ENCODE assay signal across 8 cellular contexts in the genomic region with DNA sequence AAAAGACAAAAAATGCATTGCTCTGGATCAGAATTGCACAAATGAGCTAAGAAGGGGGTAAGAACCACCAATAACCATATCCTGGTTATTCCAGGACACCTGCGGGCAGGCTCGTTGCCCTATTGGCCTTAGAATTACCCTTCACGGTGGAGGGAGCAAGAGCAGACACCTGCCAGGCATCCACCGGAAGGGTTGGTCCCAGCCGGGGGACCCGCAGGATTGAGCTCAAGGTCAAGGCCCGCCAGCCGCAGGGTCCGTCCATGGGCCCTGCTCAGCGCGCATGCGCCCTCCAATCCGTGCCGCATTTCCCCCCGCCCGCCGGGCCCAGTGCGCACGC. TPM values are rescaled to one million over a fixed set of nuclear protein-coding genes. Genes with fewer than 3 reads are reported as not detected.
DNase-seq lines count a peak whose midpoint lies in the region; ATAC-seq, FAIRE-seq and TF ChIP-seq lines count a peak whose summit lies in the region.

No MANE protein-coding gene starts in this region.

- TF ChIP-seq POLR2A in breast epithelium (IDR thresholded peaks at IDR 0.05): no peak

- no peaks in the 10 kb centered on the region for H3K27me3 ChIP-seq in breast epithelium
- H3K27me3 ChIP-seq in lower lobe of right lung (ENCODE audit: low read depth): no peaks in the 10 kb centered on the region
- no peaks in the 10 kb centered on the region for H3K27me3 ChIP-seq in tibial artery

- intact Hi-C loops in breast epithelium (cut with DNase I; ENCODE audit: low total_unique reads) (loop anchor here (5.0 to 10.0 kb wide), 2 partner anchors 61 to 203 kb away; partner anchors contain the start of genes AKAP17A and ASMTL), lower lobe of right lung (cut with DNase I) (no loop called here), tibial artery (cut with DNase I; ENCODE audit: low total_unique reads) (loop anchor here (10.0 kb wide), 2 partner anchors 203 to 1077 kb away; partner anchors contain the start of genes AKAP17A and GTPBP6)

- H3K4me3 ChIP-seq in GM08714 (ENCODE audit: low read length) (peak overlapping the region; percentile 78), breast epithelium (peak overlapping the region; percentile 86 to 99 (median 97)), lower lobe of right lung (peak overlapping the region; percentile 81), tibial artery (peak overlapping the region; percentile 89 to 92)

- peak; percentile 99 for FAIRE-seq in HTR-8/SVneo (lab: Jason Lieb, UNC)

- ATAC-seq in lower lobe of right lung (no peak), HG03135 (IDR thresholded peaks at IDR 0.05; ENCODE audit: unreplicated experiment) (no peak)

- no peak for TF ChIP-seq CTCF in breast epithelium (IDR thresholded peaks at IDR 0.05)
- TF ChIP-seq CTCF in lower lobe of right lung (IDR thresholded peaks at IDR 0.05): no peak
- TF ChIP-seq CTCF in tibial artery (IDR thresholded peaks at IDR 0.05): no peak

- peaks cover 0 to 9% of the 10 kb centered on the region in 2 donors for H3K4me1 ChIP-seq in breast epithelium
- H3K4me1 ChIP-seq in lower lobe of right lung: peaks cover 42% of the 10 kb centered on the region
- H3K4me1 ChIP-seq in tibial artery: peaks cover 0 to 54% (median 43%) of the 10 kb centered on the region in 4 donors

- peak overlapping the region; percentile 97 to 99 for H3K27ac ChIP-seq in breast epithelium
- peak overlapping the region; percentile 99 for H3K27ac ChIP-seq in lower lobe of right lung
- H3K27ac ChIP-seq in tibial artery: peak overlapping the region; percentile 97 to 98

- DNase-seq in HTR-8/SVneo (ENCODE audit: insufficient read length, low spot score): peak; percentile 87
- DNase-seq in breast epithelium (ENCODE audit: low spot score in 2 of 2): peak in 1 of 2 donors; percentile 15
- no peak for DNase-seq in lower lobe of right lung
- DNase-seq in tibial artery: no peak
- no peak for DNase-seq in amygdala (lab: John Stamatoyannopoulos, UW)
- DNase-seq in AML-193 (lab: John Stamatoyannopoulos, UW): no peak

- no peaks in the 10 kb centered on the region for H3K9me3 ChIP-seq in breast epithelium
- H3K9me3 ChIP-seq in lower lobe of right lung: no peaks in the 10 kb centered on the region
- H3K9me3 ChIP-seq in tibial artery: no peaks in the 10 kb centered on the region

- no peaks in the 10 kb centered on the region for H3K36me3 ChIP-seq in breast epithelium
- H3K36me3 ChIP-seq in lower lobe of right lung: peaks cover 47% of the 10 kb centered on the region
- H3K36me3 ChIP-seq in tibial artery: peaks cover 40 to 48% (median 45%) of the 10 kb centered on the region in 3 donors

RNA-seq across cellular contexts. Expression of gene SLC25A6, which starts 0.6 kb away (rescaled TPM):
- total RNA-seq in breast epithelium (100 to 1,000 TPM; 306 to 401 (median 351) TPM), lower lobe of right lung (335 TPM)

RNA-seq across cellular contexts. Expression of gene IL3RA, which starts 54.8 kb away (rescaled TPM):
- total RNA-seq in breast epithelium (1 to 10 TPM; 2.9 to 7.5 (median 7.4) TPM), lower lobe of right lung (59.9 TPM)
